ENCODE assay signal across 1 cellular context in the genomic region with DNA sequence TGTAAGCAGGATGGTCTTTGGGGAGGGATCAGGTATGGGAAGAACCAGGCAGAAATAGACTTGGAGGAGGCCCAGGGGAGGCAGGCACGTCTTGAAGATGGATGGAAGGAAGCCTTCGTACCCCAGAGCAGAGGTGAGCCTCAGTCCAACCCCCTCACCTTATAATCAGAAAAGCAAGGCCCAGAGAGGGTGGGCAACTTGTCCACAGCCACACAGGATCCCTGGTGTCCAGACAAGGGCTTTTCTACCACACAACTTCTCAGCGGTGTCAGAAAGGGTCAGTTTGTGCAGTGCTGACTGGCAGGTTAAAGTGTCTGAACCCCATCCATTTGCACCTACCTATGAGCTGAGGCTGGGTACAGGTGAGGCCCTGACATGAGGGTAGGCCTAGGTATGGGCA.
TF ChIP-seq lines count a peak whose summit lies in the region.

No MANE protein-coding gene starts in this region.

TF ChIP-seq in WTC11, 78 proteins besides CTCF, POLR2A, EP300 and RAD21:
- TF ChIP-seq MYBL2 (CRISPR knock-in tag; IDR thresholded peaks at IDR 0.05) (no peak), NFE2L1 (CRISPR knock-in tag; IDR thresholded peaks at IDR 0.05) (no peak), TP53 (CRISPR knock-in tag; IDR thresholded peaks at IDR 0.05) (no peak), GABPB1 (CRISPR knock-in tag; IDR thresholded peaks at IDR 0.05) (no peak), NFYB (CRISPR knock-in tag; conservative IDR thresholded peaks at IDR 0.05; ENCODE audit: low read depth) (no peak), TEAD1 (CRISPR knock-in tag; IDR thresholded peaks at IDR 0.05) (no peak), CBFB (CRISPR knock-in tag; IDR thresholded peaks at IDR 0.05; ENCODE audit: low read depth) (no peak), ZNF232 (CRISPR knock-in tag; IDR thresholded peaks at IDR 0.05) (no peak), SMAD4 (CRISPR knock-in tag; IDR thresholded peaks at IDR 0.05) (no peak), ZNF396 (CRISPR knock-in tag; IDR thresholded peaks at IDR 0.05; ENCODE audit: borderline replicate concordance) (no peak), ATF1 (CRISPR knock-in tag; IDR thresholded peaks at IDR 0.05) (no peak), SP1 (CRISPR knock-in tag; conservative IDR thresholded peaks at IDR 0.05) (no peak), GTF2I (CRISPR knock-in tag; conservative IDR thresholded peaks at IDR 0.05) (no peak)
- TF ChIP-seq, protein P1, sequence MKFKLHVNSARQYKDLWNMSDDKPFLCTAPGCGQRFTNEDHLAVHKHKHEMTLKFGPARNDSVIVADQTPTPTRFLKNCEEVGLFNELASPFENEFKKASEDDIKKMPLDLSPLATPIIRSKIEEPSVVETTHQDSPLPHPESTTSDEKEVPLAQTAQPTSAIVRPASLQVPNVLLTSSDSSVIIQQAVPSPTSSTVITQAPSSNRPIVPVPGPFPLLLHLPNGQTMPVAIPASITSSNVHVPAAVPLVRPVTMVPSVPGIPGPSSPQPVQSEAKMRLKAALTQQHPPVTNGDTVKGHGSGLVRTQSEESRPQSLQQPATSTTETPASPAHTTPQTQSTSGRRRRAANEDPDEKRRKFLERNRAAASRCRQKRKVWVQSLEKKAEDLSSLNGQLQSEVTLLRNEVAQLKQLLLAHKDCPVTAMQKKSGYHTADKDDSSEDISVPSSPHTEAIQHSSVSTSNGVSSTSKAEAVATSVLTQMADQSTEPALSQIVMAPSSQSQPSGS (CRISPR knock-in tag; IDR thresholded peaks at IDR 0.05; ENCODE audit: borderline replicate concordance, low read depth), result no peak
- TF ChIP-seq, protein P2, sequence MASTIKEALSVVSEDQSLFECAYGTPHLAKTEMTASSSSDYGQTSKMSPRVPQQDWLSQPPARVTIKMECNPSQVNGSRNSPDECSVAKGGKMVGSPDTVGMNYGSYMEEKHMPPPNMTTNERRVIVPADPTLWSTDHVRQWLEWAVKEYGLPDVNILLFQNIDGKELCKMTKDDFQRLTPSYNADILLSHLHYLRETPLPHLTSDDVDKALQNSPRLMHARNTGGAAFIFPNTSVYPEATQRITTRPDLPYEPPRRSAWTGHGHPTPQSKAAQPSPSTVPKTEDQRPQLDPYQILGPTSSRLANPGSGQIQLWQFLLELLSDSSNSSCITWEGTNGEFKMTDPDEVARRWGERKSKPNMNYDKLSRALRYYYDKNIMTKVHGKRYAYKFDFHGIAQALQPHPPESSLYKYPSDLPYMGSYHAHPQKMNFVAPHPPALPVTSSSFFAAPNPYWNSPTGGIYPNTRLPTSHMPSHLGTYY (CRISPR knock-in tag; IDR thresholded peaks at IDR 0.05), result no peak
- TF ChIP-seq, protein P3, sequence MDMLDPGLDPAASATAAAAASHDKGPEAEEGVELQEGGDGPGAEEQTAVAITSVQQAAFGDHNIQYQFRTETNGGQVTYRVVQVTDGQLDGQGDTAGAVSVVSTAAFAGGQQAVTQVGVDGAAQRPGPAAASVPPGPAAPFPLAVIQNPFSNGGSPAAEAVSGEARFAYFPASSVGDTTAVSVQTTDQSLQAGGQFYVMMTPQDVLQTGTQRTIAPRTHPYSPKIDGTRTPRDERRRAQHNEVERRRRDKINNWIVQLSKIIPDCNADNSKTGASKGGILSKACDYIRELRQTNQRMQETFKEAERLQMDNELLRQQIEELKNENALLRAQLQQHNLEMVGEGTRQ (CRISPR knock-in tag; IDR thresholded peaks at IDR 0.05), result no peak
- TF ChIP-seq, protein P4, sequence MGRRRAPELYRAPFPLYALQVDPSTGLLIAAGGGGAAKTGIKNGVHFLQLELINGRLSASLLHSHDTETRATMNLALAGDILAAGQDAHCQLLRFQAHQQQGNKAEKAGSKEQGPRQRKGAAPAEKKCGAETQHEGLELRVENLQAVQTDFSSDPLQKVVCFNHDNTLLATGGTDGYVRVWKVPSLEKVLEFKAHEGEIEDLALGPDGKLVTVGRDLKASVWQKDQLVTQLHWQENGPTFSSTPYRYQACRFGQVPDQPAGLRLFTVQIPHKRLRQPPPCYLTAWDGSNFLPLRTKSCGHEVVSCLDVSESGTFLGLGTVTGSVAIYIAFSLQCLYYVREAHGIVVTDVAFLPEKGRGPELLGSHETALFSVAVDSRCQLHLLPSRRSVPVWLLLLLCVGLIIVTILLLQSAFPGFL (CRISPR knock-in tag; IDR thresholded peaks at IDR 0.05; ENCODE audit: borderline replicate concordance), result no peak
- TF ChIP-seq, protein P5, sequence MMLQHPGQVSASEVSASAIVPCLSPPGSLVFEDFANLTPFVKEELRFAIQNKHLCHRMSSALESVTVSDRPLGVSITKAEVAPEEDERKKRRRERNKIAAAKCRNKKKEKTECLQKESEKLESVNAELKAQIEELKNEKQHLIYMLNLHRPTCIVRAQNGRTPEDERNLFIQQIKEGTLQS (CRISPR knock-in tag; conservative IDR thresholded peaks at IDR 0.05), result no peak
- TF ChIP-seq, protein P6, sequence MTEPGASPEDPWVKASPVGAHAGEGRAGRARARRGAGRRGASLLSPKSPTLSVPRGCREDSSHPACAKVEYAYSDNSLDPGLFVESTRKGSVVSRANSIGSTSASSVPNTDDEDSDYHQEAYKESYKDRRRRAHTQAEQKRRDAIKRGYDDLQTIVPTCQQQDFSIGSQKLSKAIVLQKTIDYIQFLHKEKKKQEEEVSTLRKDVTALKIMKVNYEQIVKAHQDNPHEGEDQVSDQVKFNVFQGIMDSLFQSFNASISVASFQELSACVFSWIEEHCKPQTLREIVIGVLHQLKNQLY (CRISPR knock-in tag; IDR thresholded peaks at IDR 0.05), result no peak
- TF ChIP-seq, protein P7, sequence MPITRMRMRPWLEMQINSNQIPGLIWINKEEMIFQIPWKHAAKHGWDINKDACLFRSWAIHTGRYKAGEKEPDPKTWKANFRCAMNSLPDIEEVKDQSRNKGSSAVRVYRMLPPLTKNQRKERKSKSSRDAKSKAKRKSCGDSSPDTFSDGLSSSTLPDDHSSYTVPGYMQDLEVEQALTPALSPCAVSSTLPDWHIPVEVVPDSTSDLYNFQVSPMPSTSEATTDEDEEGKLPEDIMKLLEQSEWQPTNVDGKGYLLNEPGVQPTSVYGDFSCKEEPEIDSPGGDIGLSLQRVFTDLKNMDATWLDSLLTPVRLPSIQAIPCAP (CRISPR knock-in tag; IDR thresholded peaks at IDR 0.05), result no peak
TF ChIP-seq in WTC11: peak in this region for 0.
